Comparison of ENCODE assay signal across 8 cellular contexts in the genomic region with DNA sequence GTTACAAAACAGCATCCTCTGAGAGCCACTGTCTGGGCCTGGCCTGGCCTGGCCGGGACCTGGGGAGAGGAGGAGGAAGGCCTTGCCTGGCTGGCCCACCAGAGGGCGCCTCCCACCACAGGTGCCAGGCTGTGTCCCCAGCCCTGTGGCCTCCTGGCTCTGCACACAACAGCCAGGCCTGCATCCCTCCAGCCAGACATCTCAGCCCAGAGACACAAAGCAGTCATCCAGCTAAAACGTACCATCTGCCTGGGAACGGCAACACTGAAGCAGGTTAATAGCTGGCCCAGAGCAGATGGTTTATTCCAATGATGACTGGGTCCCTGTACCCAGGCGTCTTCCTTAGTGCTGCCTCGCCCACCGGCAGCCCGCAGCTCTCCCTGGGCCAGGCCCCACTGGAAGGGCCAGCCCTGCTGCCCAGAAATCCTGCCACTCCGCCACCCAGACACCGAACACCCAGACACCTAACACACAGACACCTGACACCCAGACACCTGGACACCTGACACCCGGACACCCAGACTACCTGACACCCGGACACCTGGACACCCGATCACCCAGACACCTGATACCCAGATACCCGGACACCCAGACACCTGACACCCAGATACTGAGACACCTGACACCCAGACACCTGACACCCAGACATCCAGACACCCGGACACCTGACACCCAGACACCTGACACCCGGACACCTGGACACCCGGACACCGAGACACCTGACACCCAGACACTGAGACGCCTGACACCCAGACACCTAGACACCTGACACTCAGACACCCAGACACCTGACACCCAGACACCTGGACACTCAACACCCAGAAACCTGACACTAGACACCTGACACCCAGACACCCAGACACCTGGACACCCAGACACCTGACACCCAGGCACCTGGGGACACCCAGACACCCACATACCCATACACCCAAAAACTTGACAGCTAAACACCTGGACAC. TPM values are rescaled to one million over a fixed set of nuclear protein-coding genes. Genes with fewer than 3 reads are reported as not detected.
DNase-seq lines count a peak whose midpoint lies in the region; ATAC-seq and TF ChIP-seq lines count a peak whose summit lies in the region.

No MANE protein-coding gene starts in this region.

- H3K4me3 ChIP-seq in coronary artery (no peak overlapping the region), right lobe of liver (no peak overlapping the region)

- DNase-seq in NCI-H82 (lab: John Stamatoyannopoulos, UW) (peak; percentile 68), NCI-H82 treated with DMSO at 0.1 percent for 48 hours (lab: John Stamatoyannopoulos, UW; ENCODE audit: unreplicated experiment) (no peak), NCI-H446 (lab: John Stamatoyannopoulos, UW) (peak; percentile 59 to 87), coronary artery (ENCODE audit: low spot score) (peak; percentile 85), right lobe of liver (peak; percentile 90 to 91 (median 90))
- DNase-seq in activated CD4-positive, alpha-beta T cell treated with anti-CD3 and anti-CD28 coated beads, Interleukin-2, amount 50 U/mL, for 1 hour, result peak; percentile 82
- peak; percentile 47 for DNase-seq in stimulated activated CD8-positive, alpha-beta memory T cell treated with anti-CD3 and anti-CD28 coated beads, Interleukin-12 subunit alpha, Interleukin-12 subunit beta, amount 100 ng/mL, for 24 hours (ENCODE audit: extremely low read depth)

- H3K27me3 ChIP-seq in right lobe of liver, result no peaks in the 10 kb centered on the region

- H3K9me3 ChIP-seq in right lobe of liver, result no peaks in the 10 kb centered on the region

- ATAC-seq in HG02885 (IDR thresholded peaks at IDR 0.05; ENCODE audit: poor library complexity, unreplicated experiment) (peak; percentile 90), right lobe of liver (peak; percentile 98 to 100 (median 100))

- WGBS in right lobe of liver (ENCODE audit: insufficient coverage, low coverage, low lambda C conversion rate, missing lambda C conversion rate), result 86% methylated on average over 6 of the region's 19 CpGs

- no peak for TF ChIP-seq POLR2A in right lobe of liver (IDR thresholded peaks at IDR 0.05)

- H3K27ac ChIP-seq in coronary artery (peak overlapping the region in 1 of 2 donors; percentile 1), right lobe of liver (no peak overlapping the region)

- TF ChIP-seq CTCF in coronary artery (IDR thresholded peaks at IDR 0.05) (peak; percentile 82), right lobe of liver (IDR thresholded peaks at IDR 0.05) (peak; percentile 95 to 99 (median 98))

- intact Hi-C loops in right lobe of liver (cut with DNase I), result no loop called here

- no peaks in the 10 kb centered on the region for H3K4me1 ChIP-seq in right lobe of liver

- H3K36me3 ChIP-seq in right lobe of liver, result no peaks in the 10 kb centered on the region

RNA-seq across cellular contexts. Expression of a gene that starts 20.1 kb away (rescaled TPM):
- total RNA-seq in right lobe of liver, result 10 to 100 TPM; 35.2 to 62.8 (median 52.4) TPM

RNA-seq across cellular contexts. Expression of a gene that starts 29.7 kb away (rescaled TPM):
- total RNA-seq in right lobe of liver, result 10 to 100 TPM in 2 of 6 experiments, 1 to 10 TPM in 4; 5.6 to 13.8 (median 9.8) TPM
